14 cellular contexts compared by ENCODE assay signal in genomic region chr18:53191634-53192033, GRCh38.
DNase-seq lines count a peak whose midpoint lies in the region; ATAC-seq and TF ChIP-seq lines count a peak whose summit lies in the region.
"Had no signal": no experiment of that assay in that cellular context is flagged by ENCODE, and none has a peak within 500 bp of the region (broad histone marks: within the 10 kb centered on the region; RNA-seq: fewer than 3 reads in every experiment).

No MANE protein-coding gene starts in this region.

- H3K9me3 Mint-ChIP-seq in GM23338: no peaks in the 10 kb centered on the region

- no peaks in the 10 kb centered on the region for H3K9me3 ChIP-seq in upper lobe of right lung
- H3K9me3 ChIP-seq: BLaER1 had no signal

- peak overlapping the region; percentile 65; the same call in 1 of the 2 replicates for H2AFZ ChIP-seq in GM23338

- no peak overlapping the region for H3K9ac ChIP-seq in mesendoderm (ENCODE audit: low read length)
- H3K9ac ChIP-seq: BLaER1 had no signal

- H3K4me3 Mint-ChIP-seq in GM23338: no peak overlapping the region

- no peak overlapping the region for H3K23ac ChIP-seq in mesendoderm (ENCODE audit: low read length)

- H3K56ac ChIP-seq in mesendoderm (ENCODE audit: low read length): no peak overlapping the region

- TF ChIP-seq CTCF in GM23338 (conservative IDR thresholded peaks at IDR 0.05; ENCODE audit: low read depth in 2 of 2) (no peak), upper lobe of right lung (IDR thresholded peaks at IDR 0.05) (no peak)

- H4K20me1 ChIP-seq in GM23338 (replicated peaks; ENCODE audit: insufficient read depth): no peaks in the 10 kb centered on the region
- H4K20me1 ChIP-seq: BLaER1 had no signal

- H2BK15ac ChIP-seq in mesendoderm (replicated peaks; ENCODE audit: low read depth): no peak overlapping the region

- no peaks in the 10 kb centered on the region for H3K79me1 ChIP-seq in mesendoderm (ENCODE audit: low read length)

- intact Hi-C loops in upper lobe of right lung (cut with DNase I): no loop called here

- H3K4ac ChIP-seq in mesendoderm (ENCODE audit: low read depth, low read length): no peak overlapping the region

- H3F3A ChIP-seq in GM23338 (replicated peaks; ENCODE audit: low read depth): no peaks in the 10 kb centered on the region

- no peaks in the 10 kb centered on the region for H3K4me1 Mint-ChIP-seq in GM23338

- no peaks in the 10 kb centered on the region for H3K79me2 ChIP-seq in GM23338 (replicated peaks; ENCODE audit: insufficient read depth)
- H3K79me2 ChIP-seq in mesendoderm (ENCODE audit: control insufficient read depth, insufficient read depth, low read length): no peaks in the 10 kb centered on the region

- H3K27ac ChIP-seq in GM23338 (ENCODE audit: low read depth): no peak overlapping the region
- no peak overlapping the region for H3K27ac ChIP-seq in mesendoderm (ENCODE audit: low read depth, low read length)
- H3K27ac ChIP-seq in upper lobe of right lung: no peak overlapping the region
- H3K27ac ChIP-seq: BLaER1 had no signal

- no peak for DNase-seq in GM23338 (ENCODE audit: low spot score)
- DNase-seq in NCI-H345 (lab: John Stamatoyannopoulos, UW): peak; percentile 4
- DNase-seq in astrocyte of the hippocampus (ENCODE audit: low read depth, low spot score): peak; percentile 23
- DNase-seq in mesendoderm: peak; percentile 21
- no peak for DNase-seq in NCI-H2081 treated with DMSO at 0.1 percent for 48 hours (lab: John Stamatoyannopoulos, UW)
- DNase-seq in upper lobe of right lung: no peak
- DNase-seq: DMS153, NCI-H1930, RPMI8226 had no signal

- no peaks in the 10 kb centered on the region for H3K27me3 ChIP-seq in GM23338 (ENCODE audit: insufficient read depth)
- H3K27me3 ChIP-seq in mesendoderm (ENCODE audit: insufficient read depth, low read length, poor library complexity): no peaks in the 10 kb centered on the region
- H3K27me3 ChIP-seq in upper lobe of right lung: no peaks in the 10 kb centered on the region
- H3K27me3 ChIP-seq: BLaER1 had no signal

- H2AK5ac ChIP-seq in mesendoderm (ENCODE audit: low read length): no peak overlapping the region

- H3K27ac Mint-ChIP-seq in GM23338: no peak overlapping the region

- no peaks in the 10 kb centered on the region for H3K36me3 ChIP-seq in GM23338 (ENCODE audit: insufficient read depth)
- no peaks in the 10 kb centered on the region for H3K36me3 ChIP-seq in mesendoderm (ENCODE audit: control insufficient read depth, insufficient read depth, low read length)
- H3K36me3 ChIP-seq in upper lobe of right lung: no peaks in the 10 kb centered on the region
- H3K36me3 ChIP-seq: BLaER1 had no signal

- no peaks in the 10 kb centered on the region for H3K27me3 Mint-ChIP-seq in GM23338 (ENCODE audit: insufficient read depth, low read depth, poor library complexity)

- H3K36me3 Mint-ChIP-seq in GM23338 (ENCODE audit: low read depth): no peaks in the 10 kb centered on the region

- H2BK120ac ChIP-seq in mesendoderm (ENCODE audit: low read depth, low read length): no peak overlapping the region

- H3K9me2 ChIP-seq in GM23338 (ENCODE audit: insufficient read depth): no peaks in the 10 kb centered on the region

- H4K8ac ChIP-seq in mesendoderm (ENCODE audit: low read depth, low read length): no peak overlapping the region

- WGBS in mesendoderm (ENCODE audit: extremely low coverage, insufficient coverage, low lambda C conversion rate): no CpG with 5 or more reads among the region's 3 CpGs

- no peak overlapping the region for H2BK5ac ChIP-seq in mesendoderm (ENCODE audit: low read length)

- ATAC-seq in GM23338: no peak
- ATAC-seq in HG02884 (IDR thresholded peaks at IDR 0.05; ENCODE audit: unreplicated experiment): no peak
- ATAC-seq in HG03097 (IDR thresholded peaks at IDR 0.05; ENCODE audit: low FRiP score, unreplicated experiment): no peak
- ATAC-seq in upper lobe of right lung: no peak
- ATAC-seq: HCT116, K562 had no signal

- H3K18ac ChIP-seq in mesendoderm (ENCODE audit: low read length): no peak overlapping the region

- no peak overlapping the region for H3K4me2 ChIP-seq in GM23338
- H3K4me2 ChIP-seq in mesendoderm (ENCODE audit: low read length): no peak overlapping the region
- H3K4me2 ChIP-seq: BLaER1 had no signal

- no peak overlapping the region for H4K5ac ChIP-seq in mesendoderm (ENCODE audit: low read length)

- H3K4me1 ChIP-seq in GM23338 (ENCODE audit: insufficient read depth) (no peaks in the 10 kb centered on the region), mesendoderm (ENCODE audit: control insufficient read depth, low read depth, low read length) (no peaks in the 10 kb centered on the region), upper lobe of right lung (no peaks in the 10 kb centered on the region)
- H3K4me1 ChIP-seq: BLaER1 had no signal

- H3K4me3 ChIP-seq in GM23338 (no peak overlapping the region), mesendoderm (ENCODE audit: low read length) (no peak overlapping the region), upper lobe of right lung (no peak overlapping the region)
- H3K4me3 ChIP-seq: BLaER1, K562 had no signal

TF ChIP-seq in GM23338, 12 proteins besides CTCF, POLR2A, EP300 and RAD21 (continues in another document):
- TF ChIP-seq JUNB (IDR thresholded peaks at IDR 0.05; ENCODE audit: unreplicated experiment) (no peak), EZH2 (IDR thresholded peaks at IDR 0.05; ENCODE audit: low read depth, unreplicated experiment) (no peak), POLR2AphosphoS5 (IDR thresholded peaks at IDR 0.05; ENCODE audit: low read depth) (no peak), REST (IDR thresholded peaks at IDR 0.05; ENCODE audit: unreplicated experiment) (no peak), ZNF114 (CRISPR knock-in tag; IDR thresholded peaks at IDR 0.05) (no peak), CREB1 (CRISPR knock-in tag; IDR thresholded peaks at IDR 0.05; ENCODE audit: low read depth) (no peak)

Comparison
In these comparisons a context has a peak if more than half of its experiments do, and no peak if none do; other contexts are left out.
1. DNase-seq: peak in NCI-H345 (single experiment), astrocyte of the hippocampus (single experiment) and mesendoderm (single experiment); none in GM23338 (single experiment), NCI-H2081 treated with DMSO at 0.1 percent for 48 hours (single experiment) and upper lobe of right lung (single experiment).